27 cellular contexts compared by ENCODE assay signal in the genomic region with DNA sequence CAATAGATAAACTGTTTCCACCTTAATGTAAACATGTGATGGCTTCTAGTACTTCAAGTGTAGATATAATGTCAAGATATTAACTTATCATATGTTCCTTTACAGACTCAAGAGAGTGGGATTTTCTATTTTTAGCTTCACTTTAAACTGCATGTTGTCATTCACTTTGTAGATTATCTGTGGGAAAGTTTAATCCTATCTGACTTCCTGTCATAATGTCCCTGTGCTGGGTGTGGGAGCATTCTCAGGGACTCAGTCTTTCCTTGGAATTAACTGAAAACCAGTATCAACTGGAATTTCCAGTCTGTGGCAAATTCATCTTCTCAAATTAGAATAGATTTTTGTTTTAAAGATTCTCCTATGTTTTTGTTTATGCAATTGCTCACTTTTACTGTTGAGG.
"Had no signal": no experiment of that assay in that cellular context is flagged by ENCODE, and none has a peak within 500 bp of the region (broad histone marks: within the 10 kb centered on the region; RNA-seq: fewer than 3 reads in every experiment).

No MANE protein-coding gene starts in this region.

- H3K36me3 ChIP-seq: colonic mucosa, esophagus squamous epithelium, gastroesophageal sphincter, WERI-Rb-1 had no signal

- H3K9me3 ChIP-seq: colonic mucosa, esophagus squamous epithelium, gastroesophageal sphincter had no signal

- DNase-seq: activated B cell treated with CpG ODN at 0.5 μM for 24 hours; activated CD4-positive, alpha-beta T cell treated with anti-CD3 and anti-CD28 coated beads for 48 hours; activated CD4-positive, alpha-beta T cell treated with anti-CD3 and anti-CD28 coated beads, Interleukin-2, amount 50 U/mL, for 1 hour; activated CD4-positive, alpha-beta T cell treated with anti-CD3 and anti-CD28 coated beads, Interleukin-2, amount 50 U/mL, for 48 hours; activated CD8-positive, alpha-beta memory T cell treated with anti-CD3 and anti-CD28 coated beads for 24 hours; activated CD8-positive, alpha-beta T cell treated with anti-CD3 and anti-CD28 coated beads for 36 hours; activated effector memory CD4-positive, alpha-beta T cell treated with Interleukin-2 at 50 U/mL for 16 hours; activated gamma-delta T cell treated with Interleukin-2 at 50 U/mL for 16 hours; activated naive CD4-positive, alpha-beta T cell treated with anti-CD3 and anti-CD28 coated beads, Interleukin-2, amount 50 U/mL, for 16 hours; activated naive CD4-positive, alpha-beta T cell treated with Interleukin-2 at 50 U/mL for 16 hours; activated T-cell treated with anti-CD3 and anti-CD28 coated beads, Interleukin-2, amount 50 U/mL, for 4 hours; amniotic stem cell; anterior cingulate cortex; central memory CD4-positive, alpha-beta T cell; cerebellar nuclear complex; colonic mucosa; effector CD8-positive, alpha-beta T cell; esophagus squamous epithelium; foreskin melanocyte; T-helper 1 cell; T-helper 17 cell; T1000; WERI-Rb-1 had no signal

- H3K4me1 ChIP-seq: colonic mucosa, esophagus squamous epithelium, gastroesophageal sphincter had no signal

- H3K4me3 ChIP-seq: colonic mucosa, esophagus squamous epithelium, gastroesophageal sphincter had no signal

- ATAC-seq: activated CD4-positive, CD25-positive, alpha-beta regulatory T cell treated with anti-CD3 and anti-CD28 coated beads, Interleukin-2, amount 50 U/mL, for 24 hours; activated CD8-positive, alpha-beta T cell treated with anti-CD3 and anti-CD28 coated beads for 36 hours; activated T-cell treated with anti-CD3 and anti-CD28 coated beads, Interleukin-2, amount 50 U/mL, for 4 hours; activated T-helper 17 cell treated with anti-CD3 and anti-CD28 coated beads, Interleukin-2, amount 50 U/mL, for 72 hours; gastroesophageal sphincter; T-helper 17 cell had no signal

- H3K27me3 ChIP-seq: colonic mucosa, esophagus squamous epithelium, gastroesophageal sphincter had no signal

- H3K27ac ChIP-seq: colonic mucosa, epithelial cell of prostate, esophagus squamous epithelium, gastroesophageal sphincter, WERI-Rb-1 had no signal
